22 cellular contexts compared by ENCODE assay signal in genomic region chr2:35501076-35501475, GRCh38.
"Had no signal": no experiment of that assay in that cellular context is flagged by ENCODE, and none has a peak within 500 bp of the region (broad histone marks: within the 10 kb centered on the region; RNA-seq: fewer than 3 reads in every experiment).

No MANE protein-coding gene starts in this region.

- H3K9me3 ChIP-seq: esophagus muscularis mucosa, gastrocnemius medialis, lower lobe of right lung, right lobe of liver had no signal

- ATAC-seq: activated CD4-positive, CD25-positive, alpha-beta regulatory T cell treated with anti-CD3 and anti-CD28 coated beads, Interleukin-2, amount 50 U/mL, for 24 hours; activated CD8-positive, alpha-beta T cell treated with anti-CD3 and anti-CD28 coated beads, Interleukin-2, amount 10 ng/mL, durations not matched to agents 7 days and 5 days; activated naive CD4-positive, alpha-beta T cell treated with anti-CD3 and anti-CD28 coated beads, Interleukin-2, amount 50 U/mL, for 72 hours; gastrocnemius medialis; heart left ventricle; left lobe of liver; lower lobe of right lung; right lobe of liver; stimulated activated effector memory CD8-positive, alpha-beta T cell treated with anti-CD3 and anti-CD28 coated beads, Interleukin-12 subunit alpha, Interleukin-12 subunit beta, amount 100 ng/mL, for 72 hours; stimulated activated naive CD8-positive, alpha-beta T cell treated with anti-CD3 and anti-CD28 coated beads, Interleukin-15, amount 100 ng/mL, for 72 hours had no signal

- H3K27me3 ChIP-seq: brain microvascular endothelial cell, esophagus muscularis mucosa, gastrocnemius medialis, heart left ventricle, right lobe of liver, tibial artery had no signal

- H3K27ac ChIP-seq: brain microvascular endothelial cell, esophagus muscularis mucosa, gastrocnemius medialis, heart left ventricle, lower lobe of right lung, parathyroid adenoma, right lobe of liver, skin epidermis, tibial artery, VCaP had no signal

- H3K36me3 ChIP-seq: brain microvascular endothelial cell, esophagus muscularis mucosa, gastrocnemius medialis, heart left ventricle, lower lobe of right lung, right lobe of liver, tibial artery had no signal

- H3K4me3 ChIP-seq: esophagus muscularis mucosa, gastrocnemius medialis, heart left ventricle, lower lobe of right lung, right lobe of liver, skin epidermis, tibial artery had no signal

- DNase-seq: activated CD4-positive, alpha-beta T cell treated with anti-CD3 and anti-CD28 coated beads, Interleukin-2, amount 10 ng/mL, durations not matched to agents 24 days and 14 days; activated CD8-positive, alpha-beta T cell treated with anti-CD3 and anti-CD28 coated beads, Interleukin-2, amount 10 ng/mL, durations not matched to agents 7 days and 5 days; aorta; brain microvascular endothelial cell; effector CD8-positive, alpha-beta T cell; gastrocnemius medialis; heart left ventricle; lower lobe of right lung; naive B cell; nucleus accumbens; right lobe of liver; stimulated activated CD4-positive, alpha-beta T cell treated with anti-CD3 and anti-CD28 coated beads, Interleukin-2, amount 100 ng/mL, for 24 hours; stimulated activated naive CD8-positive, alpha-beta T cell treated with anti-CD3 and anti-CD28 coated beads, Interleukin-15, amount 100 ng/mL, for 72 hours; tibial artery had no signal

- H3K4me1 ChIP-seq: esophagus muscularis mucosa, gastrocnemius medialis, heart left ventricle, lower lobe of right lung, parathyroid adenoma, right lobe of liver, tibial artery had no signal
